Comparison of ENCODE assay signal across 17 cellular contexts in the genomic region with DNA sequence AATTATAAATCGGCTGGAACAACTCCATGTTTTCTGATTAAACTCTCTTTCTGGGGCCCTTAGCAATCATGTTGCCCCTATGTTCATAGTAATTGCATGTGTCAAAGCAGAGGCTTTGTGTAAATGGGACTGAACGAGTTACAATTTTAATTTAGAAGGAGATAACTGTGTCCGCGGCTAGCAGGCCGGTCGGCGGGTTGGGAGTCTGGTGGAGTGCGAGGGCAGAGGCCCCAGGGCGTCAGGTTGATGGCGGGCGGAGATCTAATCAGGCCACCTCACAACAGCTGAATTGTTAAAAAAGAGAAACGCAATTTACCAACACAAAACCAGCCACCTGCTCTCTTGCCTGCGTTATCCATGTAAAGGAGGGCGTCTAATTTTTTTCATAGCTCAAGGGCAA.
"Had no signal": no experiment of that assay in that cellular context is flagged by ENCODE, and none has a peak within 500 bp of the region (broad histone marks: within the 10 kb centered on the region; RNA-seq: fewer than 3 reads in every experiment).

No MANE protein-coding gene starts in this region.

- H3K4me1 Mint-ChIP-seq: mesothelial cell of epicardium had no signal

- DNase-seq: activated CD4-positive, alpha-beta memory T cell treated with anti-CD3 and anti-CD28 coated beads for 36 hours; activated naive CD4-positive, alpha-beta T cell treated with anti-CD3 and anti-CD28 coated beads for 36 hours; activated T-cell treated with anti-CD3 and anti-CD28 coated beads, Interleukin-2, amount 50 U/mL, for 72 hours; effector CD8-positive, alpha-beta T cell; gastrocnemius medialis; kidney glomerular epithelial cell; stomach; T-helper 2 cell had no signal

- H3K9me3 Mint-ChIP-seq: activated CD4-positive, alpha-beta memory T cell treated with anti-CD3 and anti-CD28 coated beads for 36 hours; activated naive CD4-positive, alpha-beta T cell treated with anti-CD3 and anti-CD28 coated beads for 36 hours; activated T-cell treated with anti-CD3 and anti-CD28 coated beads, Interleukin-2, amount 50 U/mL, for 72 hours; mesothelial cell of epicardium; neural crest cell had no signal

- H3K9me3 ChIP-seq: colonic mucosa, gastrocnemius medialis, pancreas, stomach, thoracic aorta had no signal

- H3K4me1 ChIP-seq: colonic mucosa, gastrocnemius medialis, pancreas had no signal

- ATAC-seq: activated CD4-positive, CD25-positive, alpha-beta regulatory T cell treated with anti-CD3 and anti-CD28 coated beads, Interleukin-2, amount 50 U/mL, for 24 hours; activated T-cell treated with anti-CD3 and anti-CD28 coated beads, Interleukin-2, amount 50 U/mL, for 72 hours; gastrocnemius medialis; pancreas had no signal

- H3K4me3 ChIP-seq: cardiac muscle cell, colonic mucosa, gastrocnemius medialis, pancreas, skin epidermis, stomach, thoracic aorta had no signal

- H3K27ac Mint-ChIP-seq: activated CD4-positive, alpha-beta memory T cell treated with anti-CD3 and anti-CD28 coated beads for 36 hours; activated naive CD4-positive, alpha-beta T cell treated with anti-CD3 and anti-CD28 coated beads for 36 hours; activated T-cell treated with anti-CD3 and anti-CD28 coated beads, Interleukin-2, amount 50 U/mL, for 72 hours; mesothelial cell of epicardium had no signal

- FAIRE-seq: pancreas had no signal

- H3K36me3 ChIP-seq: cardiac muscle cell, colonic mucosa, gastrocnemius medialis, pancreas, stomach, thoracic aorta had no signal

- H3K27ac ChIP-seq: cardiac muscle cell, colonic mucosa, epithelial cell of prostate, gastrocnemius medialis, pancreas, skin epidermis, stomach, thoracic aorta had no signal

- H3K4me3 Mint-ChIP-seq: activated CD4-positive, alpha-beta memory T cell treated with anti-CD3 and anti-CD28 coated beads for 36 hours; activated naive CD4-positive, alpha-beta T cell treated with anti-CD3 and anti-CD28 coated beads for 36 hours; activated T-cell treated with anti-CD3 and anti-CD28 coated beads, Interleukin-2, amount 50 U/mL, for 72 hours; mesothelial cell of epicardium; neural crest cell had no signal
